Comparison of ENCODE assay signal across 27 cellular contexts in genomic region chr2:171475979-171476378, GRCh38.
"Had no signal": no experiment of that assay in that cellular context is flagged by ENCODE, and none has a peak within 500 bp of the region (broad histone marks: within the 10 kb centered on the region; RNA-seq: fewer than 3 reads in every experiment).

No MANE protein-coding gene starts in this region.

- H3K9me3 ChIP-seq: esophagus muscularis mucosa, gastroesophageal sphincter had no signal

- H3K27me3 ChIP-seq: brain microvascular endothelial cell, esophagus muscularis mucosa, foreskin keratinocyte, gastroesophageal sphincter had no signal

- H3K4me1 ChIP-seq: esophagus muscularis mucosa, foreskin keratinocyte, gastroesophageal sphincter had no signal

- H3K27ac ChIP-seq: brain microvascular endothelial cell, esophagus muscularis mucosa, foreskin keratinocyte, gastroesophageal sphincter had no signal

- DNase-seq: activated CD4-positive, alpha-beta memory T cell treated with anti-CD3 and anti-CD28 coated beads, Interleukin-2, amount 10 ng/mL, durations not matched to agents 7 days and 5 days; activated CD4-positive, alpha-beta T cell treated with anti-CD3 and anti-CD28 coated beads for 1 hour; activated CD4-positive, alpha-beta T cell treated with anti-CD3 and anti-CD28 coated beads for 4 hours; activated CD4-positive, alpha-beta T cell treated with anti-CD3 and anti-CD28 coated beads, Interleukin-2, amount 10 ng/mL, durations not matched to agents 7 days and 5 days; activated CD4-positive, alpha-beta T cell treated with anti-CD3 and anti-CD28 coated beads, Interleukin-2, amount 50 U/mL, for 4 hours; activated CD8-positive, alpha-beta memory T cell treated with anti-CD3 and anti-CD28 coated beads, Interleukin-2, amount 50 U/mL, for 48 hours; activated effector memory CD4-positive, alpha-beta T cell treated with Interleukin-2 at 50 U/mL for 16 hours; activated gamma-delta T cell treated with Interleukin-2 at 50 U/mL for 16 hours; activated naive CD4-positive, alpha-beta T cell treated with anti-CD3 and anti-CD28 coated beads, Interleukin-2, amount 50 U/mL, for 16 hours; activated naive CD4-positive, alpha-beta T cell treated with Interleukin-2 at 50 U/mL for 16 hours; activated T-cell treated with anti-CD3 and anti-CD28 coated beads for 4 hours; activated T-cell treated with anti-CD3 and anti-CD28 coated beads, Interleukin-2, amount 50 U/mL, for 24 hours; activated T-cell treated with anti-CD3 and anti-CD28 coated beads, Interleukin-2, amount 50 U/mL, for 72 hours; amniotic stem cell; anterior cingulate cortex; brain microvascular endothelial cell; cortex of kidney; dermis blood vessel endothelial cell; effector CD4-positive, alpha-beta T cell; effector memory CD8-positive, alpha-beta T cell; erythroblast; foreskin keratinocyte; T-helper 2 cell had no signal

- H3K4me3 ChIP-seq: esophagus muscularis mucosa, gastroesophageal sphincter had no signal

- ATAC-seq: activated T-cell treated with anti-CD3 and anti-CD28 coated beads, Interleukin-2, amount 50 U/mL, for 72 hours; activated T-helper 17 cell treated with anti-CD3 and anti-CD28 coated beads, Interleukin-2, amount 50 U/mL, for 72 hours; effector memory CD8-positive, alpha-beta T cell; foreskin keratinocyte; gastroesophageal sphincter; WTC11 had no signal
